11 cellular contexts compared by ENCODE assay signal in genomic region chr12:92471551-92471950, GRCh38.
DNase-seq lines count a peak whose midpoint lies in the region; ATAC-seq and TF ChIP-seq lines count a peak whose summit lies in the region.
"Had no signal": no experiment of that assay in that cellular context is flagged by ENCODE, and none has a peak within 500 bp of the region (broad histone marks: within the 10 kb centered on the region; RNA-seq: fewer than 3 reads in every experiment).

No MANE protein-coding gene starts in this region.

- H3K4me1 ChIP-seq in upper lobe of left lung: no peaks in the 10 kb centered on the region

- H3K9me3 Mint-ChIP-seq in IgD-negative memory B cell: no peaks in the 10 kb centered on the region
- H3K9me3 Mint-ChIP-seq in T-helper 2 cell treated with Interferon-gamma antibody and Interleukin-4, amounts not matched to agents 5 μg/mL and 100 μg/mL, for 36 hours: no peaks in the 10 kb centered on the region

- TF ChIP-seq POLR2A in upper lobe of left lung (IDR thresholded peaks at IDR 0.05): no peak

- H3K36me3 Mint-ChIP-seq in IgD-negative memory B cell: peaks cover 15% of the 10 kb centered on the region
- H3K36me3 Mint-ChIP-seq in T-helper 2 cell treated with Interferon-gamma antibody and Interleukin-4, amounts not matched to agents 5 μg/mL and 100 μg/mL, for 36 hours (ENCODE audit: low read depth): no peaks in the 10 kb centered on the region

- ATAC-seq in GM18499 (IDR thresholded peaks at IDR 0.05; ENCODE audit: insufficient read depth, unreplicated experiment): peak; percentile 39
- peak; percentile 47 for ATAC-seq in GM19452 (IDR thresholded peaks at IDR 0.05; ENCODE audit: unreplicated experiment)
- peak; percentile 61 for ATAC-seq in HG02938 (IDR thresholded peaks at IDR 0.05; ENCODE audit: unreplicated experiment)
- no peak for ATAC-seq in upper lobe of left lung (ENCODE audit: low FRiP score in 2 of 2)

- H3K4me3 Mint-ChIP-seq in IgD-negative memory B cell: peak overlapping the region; percentile 12 to 91 (median 80)
- no peak overlapping the region for H3K4me3 Mint-ChIP-seq in T-helper 2 cell treated with Interferon-gamma antibody and Interleukin-4, amounts not matched to agents 5 μg/mL and 100 μg/mL, for 36 hours

- no peak for TF ChIP-seq EP300 in upper lobe of left lung (IDR thresholded peaks at IDR 0.05)

- H3K4me3 ChIP-seq in upper lobe of left lung: no peak overlapping the region

- 90 to 96% methylated on average over 1 of the region's 1 CpG for WGBS in upper lobe of left lung, 2 donors

- DNase-seq in T-helper 2 cell treated with Interferon-gamma antibody and Interleukin-4, amounts not matched to agents 5 μg/mL and 100 μg/mL, for 36 hours (ENCODE audit: low spot score): no peak
- DNase-seq in NCI-H2029 (lab: John Stamatoyannopoulos, UW): no peak
- no peak for DNase-seq in stimulated activated CD4-positive, alpha-beta T cell treated with anti-CD3 and anti-CD28 coated beads, Interleukin-2, amount 100 ng/mL, for 48 hours
- DNase-seq in upper lobe of left lung: no peak
- DNase-seq: midbrain, NCI-H1092, NCI-H524 had no signal

- no peaks in the 10 kb centered on the region for H3K27me3 ChIP-seq in upper lobe of left lung

- no peaks in the 10 kb centered on the region for H3K9me3 ChIP-seq in upper lobe of left lung

- H3K27ac ChIP-seq in upper lobe of left lung: no peak overlapping the region

- TF ChIP-seq CTCF in upper lobe of left lung (IDR thresholded peaks at IDR 0.05): no peak

- H3K4me1 Mint-ChIP-seq in IgD-negative memory B cell: peaks cover 52 to 61% (median 55%) of the 10 kb centered on the region in 3 donors
- H3K4me1 Mint-ChIP-seq in T-helper 2 cell treated with Interferon-gamma antibody and Interleukin-4, amounts not matched to agents 5 μg/mL and 100 μg/mL, for 36 hours (ENCODE audit: low read depth): peaks cover 16% of the 10 kb centered on the region

- H3K36me3 ChIP-seq in upper lobe of left lung: no peaks in the 10 kb centered on the region

- H3K27me3 Mint-ChIP-seq in IgD-negative memory B cell: peaks cover 1% of the 10 kb centered on the region
- H3K27me3 Mint-ChIP-seq in T-helper 2 cell treated with Interferon-gamma antibody and Interleukin-4, amounts not matched to agents 5 μg/mL and 100 μg/mL, for 36 hours (ENCODE audit: low read depth): no peaks in the 10 kb centered on the region

- peak overlapping the region; percentile 93 to 97 (median 95) for H3K27ac Mint-ChIP-seq in IgD-negative memory B cell
- H3K27ac Mint-ChIP-seq in T-helper 2 cell treated with Interferon-gamma antibody and Interleukin-4, amounts not matched to agents 5 μg/mL and 100 μg/mL, for 36 hours: no peak overlapping the region

Comparison
In these comparisons a context has a peak if more than half of its experiments do, and no peak if none do; other contexts are left out.
1. ATAC-seq: peak in GM18499 (single experiment), GM19452 (single experiment) and HG02938 (single experiment); none in upper lobe of left lung (0 of 2).